In genomic region chr5:114458726-114459125, GRCh38 we compare ENCODE assay signal across 24 cellular contexts.
"Had no signal": no experiment of that assay in that cellular context is flagged by ENCODE, and none has a peak within 500 bp of the region (broad histone marks: within the 10 kb centered on the region; RNA-seq: fewer than 3 reads in every experiment).

No MANE protein-coding gene starts in this region.

- DNase-seq: colonic mucosa; cortex of kidney; dermis blood vessel endothelial cell; dorsolateral prefrontal cortex; effector CD4-positive, alpha-beta T cell; effector memory CD4-positive, alpha-beta T cell; effector memory CD8-positive, alpha-beta T cell; endodermal cell; erythroblast; esophagus squamous epithelium; foreskin fibroblast; foreskin keratinocyte; foreskin melanocyte; gastrocnemius medialis; glutamatergic neuron; head of caudate nucleus; heart left ventricle; heart right ventricle had no signal

- H3K27ac ChIP-seq: colonic mucosa, coronary artery, dorsolateral prefrontal cortex, epithelial cell of prostate, esophagus muscularis mucosa, esophagus squamous epithelium, foreskin keratinocyte, gastrocnemius medialis, gastroesophageal sphincter, heart left ventricle, heart right ventricle had no signal

- H3K9me3 ChIP-seq: colonic mucosa, esophagus muscularis mucosa, esophagus squamous epithelium, gastrocnemius medialis, gastroesophageal sphincter, heart left ventricle, heart right ventricle had no signal

- H3K4me3 Mint-ChIP-seq: dendritic cell treated with granulocyte-macrophage colony-stimulating factor and Interleukin-4, amounts not matched to agents 40 ng/mL and 50 ng/mL, for 4 days; effector memory CD8-positive, alpha-beta T cell; endodermal cell had no signal

- H3K27ac Mint-ChIP-seq: dendritic cell treated with granulocyte-macrophage colony-stimulating factor and Interleukin-4, amounts not matched to agents 40 ng/mL and 50 ng/mL, for 4 days; effector memory CD8-positive, alpha-beta T cell; endodermal cell had no signal

- H3K9me3 Mint-ChIP-seq: dendritic cell treated with granulocyte-macrophage colony-stimulating factor and Interleukin-4, amounts not matched to agents 40 ng/mL and 50 ng/mL, for 4 days; effector memory CD8-positive, alpha-beta T cell; endodermal cell had no signal

- H3K4me3 ChIP-seq: colonic mucosa, coronary artery, dorsolateral prefrontal cortex, esophagus muscularis mucosa, esophagus squamous epithelium, gastrocnemius medialis, gastroesophageal sphincter, heart left ventricle, heart right ventricle had no signal

- H3K27me3 ChIP-seq: colonic mucosa, dorsolateral prefrontal cortex, esophagus muscularis mucosa, esophagus squamous epithelium, foreskin keratinocyte, gastrocnemius medialis, gastroesophageal sphincter, heart right ventricle had no signal

- ATAC-seq: effector memory CD8-positive, alpha-beta T cell; esophagus mucosa; foreskin keratinocyte; gastrocnemius medialis; gastroesophageal sphincter; heart left ventricle; heart right ventricle had no signal

- H3K4me1 ChIP-seq: colonic mucosa, esophagus muscularis mucosa, esophagus squamous epithelium, foreskin keratinocyte, gastrocnemius medialis, gastroesophageal sphincter, heart left ventricle, heart right ventricle had no signal

- H3K27me3 Mint-ChIP-seq: dendritic cell treated with granulocyte-macrophage colony-stimulating factor and Interleukin-4, amounts not matched to agents 40 ng/mL and 50 ng/mL, for 4 days; effector memory CD8-positive, alpha-beta T cell had no signal

- H3K36me3 ChIP-seq: colonic mucosa, esophagus muscularis mucosa, esophagus squamous epithelium, gastrocnemius medialis, gastroesophageal sphincter, heart left ventricle, heart right ventricle had no signal
